ENCODE assay signal across 22 cellular contexts in the genomic region with DNA sequence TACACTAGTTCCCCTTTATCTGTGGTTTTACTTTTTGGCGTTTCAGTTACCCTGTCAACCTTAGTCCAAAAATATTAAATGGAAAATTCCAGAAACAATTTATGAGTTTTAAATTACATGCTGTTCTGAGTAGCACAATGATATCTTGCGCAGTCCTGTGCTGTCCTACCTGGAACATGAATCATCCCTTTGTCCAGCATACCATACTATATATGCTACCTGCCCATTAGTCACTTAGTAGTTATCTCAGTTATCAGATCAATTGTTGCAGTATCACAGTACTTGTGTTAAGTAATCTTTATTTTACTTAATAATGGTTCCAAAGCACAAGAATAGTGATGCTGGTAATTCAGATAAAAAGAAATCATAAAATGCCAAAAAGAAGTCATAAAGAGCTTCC. TPM values are rescaled to one million over a fixed set of nuclear protein-coding genes. Genes with fewer than 3 reads are reported as not detected.
"Had no signal": no experiment of that assay in that cellular context is flagged by ENCODE, and none has a peak within 500 bp of the region (broad histone marks: within the 10 kb centered on the region; RNA-seq: fewer than 3 reads in every experiment).

No MANE protein-coding gene starts in this region.

- DNase-seq: IMR-90, Karpas-422, KG1, MM.1S, NCI-H1092 treated with DMSO at 0.1 percent for 48 hours, NCI-H1436, NCI-H187, NCI-H2029 treated with DMSO at 0.1 percent for 48 hours, NCI-H2171 treated with DMSO at 0.1 percent for 48 hours, NCI-H345, NCI-H446 treated with DMSO at 0.1 percent for 48 hours, NCI-H510A treated with DMSO at 0.1 percent for 48 hours, NCI-H526, NCI-H774, Right ventricle myocardium superior, SIG-M5 had no signal

- H3K4me1 ChIP-seq: SJSA1 had no signal

- H3K27ac ChIP-seq: SJSA1, SK-N-MC had no signal

- H3K36me3 ChIP-seq: SJSA1 had no signal

- ATAC-seq: HepG2, Panc1 had no signal

- H3K4me3 ChIP-seq: SJSA1, SK-N-MC had no signal

- H3K27me3 ChIP-seq: SJSA1 had no signal

- H3K9me3 ChIP-seq: SJSA1 had no signal

RNA-seq across cellular contexts. Expression of a gene that starts 52.7 kb away (rescaled TPM):
- total RNA-seq: HepG2, HT1080, IMR-90, RPMI7951, SJSA1 had no signal
- polyA plus RNA-seq: HepG2, IMR-90 had no signal
